ENCODE assay signal across 8 cellular contexts in the genomic region with DNA sequence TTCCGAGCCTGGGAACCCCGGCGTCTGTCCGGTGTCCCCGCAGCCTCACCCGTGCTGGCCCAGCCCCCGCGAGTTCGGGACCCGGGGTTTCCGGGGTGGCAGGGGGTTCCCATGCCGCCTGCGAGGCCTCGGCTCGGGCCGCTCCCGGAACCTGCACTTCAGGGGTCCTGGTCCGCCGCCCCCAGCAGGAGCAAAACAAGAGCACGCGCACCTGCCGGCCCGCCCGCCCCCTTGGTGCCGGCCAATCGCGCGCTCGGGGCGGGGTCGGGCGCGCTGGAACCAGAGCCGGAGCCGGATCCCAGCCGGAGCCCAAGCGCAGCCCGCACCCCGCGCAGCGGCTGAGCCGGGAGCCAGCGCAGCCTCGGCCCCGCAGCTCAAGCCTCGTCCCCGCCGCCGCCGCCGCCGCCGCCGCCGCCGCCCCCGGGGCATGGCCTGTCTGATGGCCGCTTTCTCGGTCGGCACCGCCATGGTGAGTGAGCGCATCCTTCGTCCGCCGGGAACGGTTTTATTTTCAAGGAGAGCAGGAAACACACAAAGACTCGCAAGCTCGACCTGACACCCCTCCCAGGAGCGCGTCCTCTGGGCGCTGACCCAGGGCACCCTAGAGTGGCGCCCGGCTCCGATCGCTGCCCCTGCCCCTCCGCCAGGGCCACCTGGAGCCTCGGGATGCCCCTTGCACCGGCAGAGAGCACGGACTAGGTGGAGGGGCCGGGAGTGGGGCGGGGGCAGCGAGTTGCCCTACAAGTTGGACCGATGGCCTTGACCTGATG. TPM values are rescaled to one million over a fixed set of nuclear protein-coding genes. Genes with fewer than 3 reads are reported as not detected.
DNase-seq lines count a peak whose midpoint lies in the region; ATAC-seq, FAIRE-seq and TF ChIP-seq lines count a peak whose summit lies in the region.

A gene (plus strand): TSS at position 305 of the 770 bp plus-strand sequence. CDS start 123 bp downstream, at position 428.

- FAIRE-seq in small intestine (lab: Jason Lieb, UNC): no peak

- peak; percentile 24 for ATAC-seq in HG03432 (IDR thresholded peaks at IDR 0.05; ENCODE audit: unreplicated experiment)

- TF ChIP-seq CTCF in BJ (IDR thresholded peaks at IDR 0.05; ENCODE audit: insufficient read depth, low read depth, low read length): no peak

- H3K4me3 ChIP-seq in BJ (ENCODE audit: low read depth, low read length) (peak within 1 kb of the TSS; percentile 14; the same call in 1 of the 2 replicates), small intestine (ENCODE audit: low read depth in 1 of 2, low read length in 2 of 2) (peak within 1 kb of the TSS; percentile 55 to 83), SJCRH30 (no peak within 1 kb of the TSS)

- no peaks in the 10 kb centered on the region for H3K27me3 Mint-ChIP-seq in T-helper 1 cell treated with Interleukin-12 subunit alpha and Interleukin-12 subunit beta and Interleukin-4 antibody, amounts not matched to agents 30 μg/mL and 1 μg/mL, for 36 hours (ENCODE audit: low read depth)

- H3K4me1 Mint-ChIP-seq in T-helper 1 cell treated with Interleukin-12 subunit alpha and Interleukin-12 subunit beta and Interleukin-4 antibody, amounts not matched to agents 30 μg/mL and 1 μg/mL, for 36 hours (ENCODE audit: low read depth): peaks cover 20% of the 10 kb centered on the region

- WGBS in small intestine, 3 donors: 0 to 1% (median 1%) methylated on average over 60 to 83 of the region's 83 CpGs

- H3K4me3 Mint-ChIP-seq in T-helper 1 cell treated with Interleukin-12 subunit alpha and Interleukin-12 subunit beta and Interleukin-4 antibody, amounts not matched to agents 30 μg/mL and 1 μg/mL, for 36 hours: peak within 1 kb of the TSS; percentile 87

- no peaks in the 10 kb centered on the region for H3K36me3 ChIP-seq in BJ (ENCODE audit: control insufficient read depth, insufficient read depth, low read length)
- no peaks in the 10 kb centered on the region for H3K36me3 ChIP-seq in small intestine (ENCODE audit: control insufficient read depth in 2 of 2, insufficient read depth in 2 of 2, low read length in 2 of 2)
- no peaks in the 10 kb centered on the region for H3K36me3 ChIP-seq in SJCRH30

- peaks cover 0 to 2% of the 10 kb centered on the region in 2 donors for H3K4me1 ChIP-seq in small intestine (ENCODE audit: control insufficient read depth in 2 of 2, insufficient read depth in 1 of 2, low read depth in 1 of 2, low read length in 1 of 2)
- no peaks in the 10 kb centered on the region for H3K4me1 ChIP-seq in SJCRH30

- H3K27ac ChIP-seq in caudate nucleus (ENCODE audit: low read depth, low read length) (peak within 1 kb of the TSS; percentile 97), small intestine (ENCODE audit: low read depth in 1 of 2, low read length in 1 of 2) (peak within 1 kb of the TSS; percentile 76 to 88), SJCRH30 (no peak within 1 kb of the TSS)

- POLR2A ChIA-PET in BJ (lab: Charles Lee): no interaction called here

- peaks cover 6% of the 10 kb centered on the region for H3K36me3 Mint-ChIP-seq in T-helper 1 cell treated with Interleukin-12 subunit alpha and Interleukin-12 subunit beta and Interleukin-4 antibody, amounts not matched to agents 30 μg/mL and 1 μg/mL, for 36 hours (ENCODE audit: low read depth)

- CTCF ChIA-PET in BJ (lab: Yijun Ruan, JAX): interaction anchor here (0.6 kb wide), 1 partner anchor 64 kb away, joined by 4 read pairs; no protein-coding TSS in a partner anchor

- H3K27ac Mint-ChIP-seq in T-helper 1 cell treated with Interleukin-12 subunit alpha and Interleukin-12 subunit beta and Interleukin-4 antibody, amounts not matched to agents 30 μg/mL and 1 μg/mL, for 36 hours: peak within 1 kb of the TSS; percentile 88

- peaks cover 13% of the 10 kb centered on the region for H3K9me3 Mint-ChIP-seq in T-helper 1 cell treated with Interleukin-12 subunit alpha and Interleukin-12 subunit beta and Interleukin-4 antibody, amounts not matched to agents 30 μg/mL and 1 μg/mL, for 36 hours

- DNase-seq in BJ (ENCODE audit: low read depth): no peak
- peak in 38 of 61 donors; percentile 25 to 77 (median 46) for DNase-seq in caudate nucleus (lab: John Stamatoyannopoulos, UW)
- DNase-seq in iris pigment epithelial cell (ENCODE audit: low read depth): peak; percentile 13
- DNase-seq in small intestine: peak; percentile 58
- no peak for DNase-seq in kidney tubule cell (ENCODE audit: low spot score)
- no peak for DNase-seq in SJCRH30

- no peaks in the 10 kb centered on the region for H3K9me3 ChIP-seq in small intestine (ENCODE audit: control insufficient read depth, low read depth)
- no peaks in the 10 kb centered on the region for H3K9me3 ChIP-seq in SJCRH30 (replicated peaks)

- H3K27me3 ChIP-seq in BJ (ENCODE audit: control insufficient read depth, insufficient read depth, low read length) (peaks cover 17% of the 10 kb centered on the region), small intestine (ENCODE audit: control insufficient read depth in 2 of 2, insufficient read depth in 2 of 2, low read length in 2 of 2) (peaks cover 0 to 2% of the 10 kb centered on the region in 2 donors), SJCRH30 (peaks cover 20% of the 10 kb centered on the region)

RNA-seq across cellular contexts. Expression of the gene that starts here (rescaled TPM):
- polyA plus RNA-seq in BJ (2011; rRNA removed): 0.15 and 0.29 TPM in 2 replicates
- polyA minus RNA-seq in BJ (2011; rRNA and poly(A)+ RNA removed): not detected in 2 replicates
- 10 to 100 TPM; 12.4 to 46.5 (median 30.0) TPM for polyA plus RNA-seq in small intestine
- total RNA-seq in SJCRH30 (2014; rRNA removed; shearing (Covaris generic)): 0.03 and 0.04 TPM in 2 replicates

Comparison
In these comparisons a context has a peak if more than half of its experiments do, and no peak if none do; other contexts are left out.
1. RNA of the gene that starts here (polyA plus RNA-seq): 12.4 to 46.5 TPM in small intestine; 0.15 to 0.29 TPM in BJ; every median in the first group is over 10 times any median in the second.
2. DNase-seq: peak in caudate nucleus (38 of 61), iris pigment epithelial cell (single experiment) and small intestine (single experiment); none in BJ (single experiment), kidney tubule cell (single experiment) and SJCRH30 (0 of 2).